23 cellular contexts compared by ENCODE assay signal in the genomic region with DNA sequence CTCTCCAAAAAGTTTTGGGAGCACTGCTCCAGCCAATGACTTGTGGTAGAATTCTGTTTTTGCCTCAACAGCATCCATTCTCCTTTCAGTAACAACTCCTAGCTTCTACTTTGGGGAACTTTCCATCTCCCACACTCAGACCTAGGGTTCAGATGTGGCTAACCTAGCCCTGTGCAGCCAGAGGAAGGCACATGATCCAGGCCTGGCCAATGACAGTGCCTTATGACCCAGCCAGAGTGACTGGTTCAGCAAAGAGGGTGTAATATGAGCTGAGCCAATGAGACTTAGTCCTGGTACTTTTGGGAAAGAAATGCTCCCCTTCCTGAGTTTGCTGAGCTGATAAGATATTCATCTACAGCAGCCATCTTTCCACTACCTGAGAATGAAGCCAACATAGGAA.
"Had no signal": no experiment of that assay in that cellular context is flagged by ENCODE, and none has a peak within 500 bp of the region (broad histone marks: within the 10 kb centered on the region; RNA-seq: fewer than 3 reads in every experiment).

No MANE protein-coding gene starts in this region.

- DNase-seq: activated CD4-positive, alpha-beta T cell treated with anti-CD3 and anti-CD28 coated beads, Interleukin-2, amount 50 U/mL, for 48 hours; activated effector memory CD4-positive, alpha-beta T cell treated with anti-CD3 and anti-CD28 coated beads, Interleukin-2, amount 50 U/mL, for 16 hours; activated naive CD4-positive, alpha-beta T cell treated with anti-CD3 and anti-CD28 coated beads, Interleukin-2, amount 10 ng/mL, durations not matched to agents 7 days and 5 days; activated T-cell treated with anti-CD3 and anti-CD28 coated beads, Interleukin-2, amount 50 U/mL, for 72 hours; brain microvascular endothelial cell; central memory CD4-positive, alpha-beta T cell; dermis blood vessel endothelial cell; effector CD8-positive, alpha-beta T cell; hippocampal formation; kidney glomerular epithelial cell; left lung; naive B cell; nucleus accumbens; posterior cingulate gyrus; right lobe of liver; stimulated activated CD4-positive, alpha-beta T cell treated with anti-CD3 and anti-CD28 coated beads, Interleukin-2, amount 100 ng/mL, for 24 hours; stomach had no signal

- H3K27me3 ChIP-seq: ascending aorta, brain microvascular endothelial cell, right lobe of liver, stomach, suprapubic skin, tibial nerve had no signal

- H3K9me3 ChIP-seq: ascending aorta, left lung, right lobe of liver, stomach, suprapubic skin, tibial nerve had no signal

- H3K36me3 ChIP-seq: ascending aorta, brain microvascular endothelial cell, left lung, right lobe of liver, stomach, suprapubic skin had no signal

- H3K4me3 ChIP-seq: ascending aorta, left lung, lung, right lobe of liver, skin epidermis, stomach, suprapubic skin, tibial nerve had no signal

- H3K9me3 Mint-ChIP-seq: activated T-cell treated with anti-CD3 and anti-CD28 coated beads, Interleukin-2, amount 50 U/mL, for 72 hours had no signal

- H3K4me1 ChIP-seq: right lobe of liver had no signal

- H3K4me3 Mint-ChIP-seq: activated naive CD4-positive, alpha-beta T cell treated with anti-CD3 and anti-CD28 coated beads, Interleukin-2, amount 10 ng/mL, durations not matched to agents 7 days and 5 days; activated T-cell treated with anti-CD3 and anti-CD28 coated beads, Interleukin-2, amount 50 U/mL, for 72 hours; naive B cell; stimulated activated memory B cell treated with anti-CD40 and anti-IgM and Interleukin-4, amounts not matched to agents 10 μg/mL and 1 μg/mL and 100 μg/mL, for 72 hours had no signal

- H3K27ac ChIP-seq: ascending aorta, brain microvascular endothelial cell, left lung, right lobe of liver, skin epidermis, stomach, suprapubic skin, tibial nerve had no signal

- ATAC-seq: activated T-cell treated with anti-CD3 and anti-CD28 coated beads, Interleukin-2, amount 50 U/mL, for 72 hours; left lung; right lobe of liver; stimulated activated memory B cell treated with anti-CD40 and anti-IgM and Interleukin-4, amounts not matched to agents 10 μg/mL and 1 μg/mL and 100 μg/mL, for 72 hours had no signal

- H3K27ac Mint-ChIP-seq: activated naive CD4-positive, alpha-beta T cell treated with anti-CD3 and anti-CD28 coated beads, Interleukin-2, amount 10 ng/mL, durations not matched to agents 7 days and 5 days; activated T-cell treated with anti-CD3 and anti-CD28 coated beads, Interleukin-2, amount 50 U/mL, for 72 hours; stimulated activated memory B cell treated with anti-CD40 and anti-IgM and Interleukin-4, amounts not matched to agents 10 μg/mL and 1 μg/mL and 100 μg/mL, for 72 hours had no signal
